Comparison of ENCODE assay signal across 10 cellular contexts in genomic region chr12:110245278-110245868, GRCh38. TPM values are rescaled to one million over a fixed set of nuclear protein-coding genes. Genes with fewer than 3 reads are reported as not detected.
DNase-seq lines count a peak whose midpoint lies in the region; ATAC-seq and TF ChIP-seq lines count a peak whose summit lies in the region.
"Had no signal": no experiment of that assay in that cellular context is flagged by ENCODE, and none has a peak within 500 bp of the region (broad histone marks: within the 10 kb centered on the region; RNA-seq: fewer than 3 reads in every experiment).

No MANE protein-coding gene starts in this region.

- no peaks in the 10 kb centered on the region for H3K27me3 Mint-ChIP-seq in glutamatergic neuron (ENCODE audit: unreplicated experiment)

- peak; percentile 24 for DNase-seq in G401 (ENCODE audit: low spot score)
- peak; percentile 18 for DNase-seq in NCI-H526 treated with DMSO at 0.1 percent for 48 hours (lab: John Stamatoyannopoulos, UW)
- peak; percentile 25 for DNase-seq in activated T-cell treated with anti-CD3 and anti-CD28 coated beads for 24 hours (ENCODE audit: low read depth)
- DNase-seq in glutamatergic neuron, result peak; percentile 35
- peak; percentile 15 to 24 (median 15) for DNase-seq in stimulated activated CD4-positive, alpha-beta T cell treated with anti-CD3 and anti-CD28 coated beads, TNF-alpha, amount 100 ng/mL, for 4 hours (ENCODE audit: low read depth in 3 of 3)
- no peak for DNase-seq in inferior parietal cortex (ENCODE audit: extremely low spot score)
- no peak for DNase-seq in HuH-7.5 (ENCODE audit: low spot score)

- no peak overlapping the region for H3K4me3 Mint-ChIP-seq in glutamatergic neuron (ENCODE audit: unreplicated experiment)
- H3K4me3 Mint-ChIP-seq: IgD-negative memory B cell had no signal

- no peaks in the 10 kb centered on the region for H3K9me3 Mint-ChIP-seq in glutamatergic neuron (ENCODE audit: unreplicated experiment)

- peaks cover 12% of the 10 kb centered on the region for H3K4me1 Mint-ChIP-seq in glutamatergic neuron (ENCODE audit: low read depth, unreplicated experiment)

- H3K36me3 Mint-ChIP-seq in glutamatergic neuron (ENCODE audit: unreplicated experiment), result peaks cover 7% of the 10 kb centered on the region

- TF ChIP-seq CTCF in glutamatergic neuron (IDR thresholded peaks at IDR 0.05; ENCODE audit: partially characterized antibody, unreplicated experiment), result peak; percentile 20

- in situ Hi-C loops in G401 (cut with HindIII; ENCODE audit: low sequenced_read_pairs), result no loop called here

- no peak for ATAC-seq in GM21717 (IDR thresholded peaks at IDR 0.05; ENCODE audit: unreplicated experiment)
- ATAC-seq: left lung had no signal

- H3K27ac Mint-ChIP-seq in glutamatergic neuron (ENCODE audit: unreplicated experiment), result no peak overlapping the region

RNA-seq across cellular contexts. Expression of gene ATP2A2, which starts 35.7 kb away (rescaled TPM):
- total RNA-seq in G401 (2014; rRNA removed; shearing (Covaris generic)), result 15.1 and 20.3 TPM in 2 replicates
- total RNA-seq in glutamatergic neuron (ENCODE audit: unreplicated experiment), result 269 TPM

Comparison
In these comparisons a context has a peak if more than half of its experiments do, and no peak if none do; other contexts are left out.
1. DNase-seq: peak in G401 (single experiment), NCI-H526 treated with DMSO at 0.1 percent for 48 hours (single experiment), activated T-cell treated with anti-CD3 and anti-CD28 coated beads for 24 hours (single experiment), glutamatergic neuron (single experiment) and stimulated activated CD4-positive, alpha-beta T cell treated with anti-CD3 and anti-CD28 coated beads, TNF-alpha, amount 100 ng/mL, for 4 hours (3 of 3); none in inferior parietal cortex (single experiment) and HuH-7.5 (single experiment).
2. RNA of gene ATP2A2, which starts 35.7 kb away (total RNA-seq): 269 TPM in glutamatergic neuron (single experiment); 15.1 to 20.3 TPM in G401; every median in the first group is over 10 times any median in the second.